In the genomic region with DNA sequence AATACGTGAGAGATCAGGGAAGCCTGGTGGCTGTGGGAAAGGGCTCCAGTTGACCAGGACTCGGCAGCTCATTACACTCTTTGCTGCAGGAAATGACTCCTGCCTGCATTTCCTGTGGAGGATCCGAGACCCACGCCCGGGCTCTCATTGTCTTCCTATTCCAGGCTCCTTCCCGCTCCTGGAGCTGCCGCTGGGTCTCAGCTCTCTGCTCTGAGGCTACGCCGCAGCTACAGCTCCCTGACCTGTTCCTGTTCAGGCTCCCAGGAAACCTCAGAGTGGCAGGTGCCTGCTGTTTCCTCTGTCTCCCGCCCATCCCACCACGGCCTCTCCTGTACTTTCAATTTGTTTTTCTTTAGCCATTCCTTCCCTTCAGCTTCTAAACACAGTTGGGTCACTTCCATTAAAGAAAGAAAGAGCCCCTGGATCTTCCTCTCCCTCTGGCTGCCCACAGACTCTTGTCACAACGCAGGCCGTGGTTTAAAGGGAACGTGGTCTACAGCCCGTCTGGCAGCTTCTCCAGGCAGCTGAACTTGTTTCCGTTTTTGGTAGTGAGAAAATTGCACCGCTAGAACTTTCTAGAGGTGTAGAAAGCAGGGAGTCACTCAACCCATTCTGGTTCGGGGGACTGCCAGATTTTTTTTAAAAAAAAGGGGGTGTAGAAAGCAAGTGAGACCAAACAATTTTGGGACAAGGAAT, we compare ENCODE assay signal across 8 cellular contexts.
A peak's percentile ranks its signal among the peaks of the same experiment; 100 is the strongest.
DNase-seq lines count a peak whose midpoint lies in the region; ATAC-seq and TF ChIP-seq lines count a peak whose summit lies in the region.

No MANE protein-coding gene starts in this region.

- no peaks in the 10 kb centered on the region for H3K27me3 Mint-ChIP-seq in CD8-positive, alpha-beta T cell (ENCODE audit: low read depth)
- H3K27me3 Mint-ChIP-seq in IgD-negative memory B cell, result peaks cover 14% of the 10 kb centered on the region

- peak overlapping the region; percentile 95 for H3K4me3 Mint-ChIP-seq in CD8-positive, alpha-beta T cell
- H3K4me3 Mint-ChIP-seq in IgD-negative memory B cell, result peak overlapping the region; percentile 71 to 97 (median 82)

- peaks cover 17% of the 10 kb centered on the region for H3K4me1 Mint-ChIP-seq in CD8-positive, alpha-beta T cell (ENCODE audit: low read depth)
- H3K4me1 Mint-ChIP-seq in IgD-negative memory B cell, result peaks cover 10 to 13% (median 11%) of the 10 kb centered on the region in 3 donors

- peaks cover 3% of the 10 kb centered on the region for H3K4me1 ChIP-seq in CD8-positive, alpha-beta T cell (ENCODE audit: insufficient read depth, low read length)
- peaks cover 0 to 3% of the 10 kb centered on the region in 2 donors for H3K4me1 ChIP-seq in muscle layer of duodenum (ENCODE audit: control insufficient read depth in 1 of 2, insufficient read depth in 2 of 2, low read length in 2 of 2)

- in situ Hi-C loops in astrocyte of the spinal cord (cut with HindIII; ENCODE audit: low sequenced_read_pairs), result no loop called here

- H3K9me3 Mint-ChIP-seq in CD8-positive, alpha-beta T cell, result no peaks in the 10 kb centered on the region
- no peaks in the 10 kb centered on the region for H3K9me3 Mint-ChIP-seq in IgD-negative memory B cell

- H3K36me3 ChIP-seq in CD8-positive, alpha-beta T cell (ENCODE audit: insufficient read depth, low read length), result no peaks in the 10 kb centered on the region
- no peaks in the 10 kb centered on the region for H3K36me3 ChIP-seq in muscle layer of duodenum (ENCODE audit: control insufficient read depth in 1 of 2, insufficient read depth in 2 of 2, low read length in 2 of 2)

- ATAC-seq in CD8-positive, alpha-beta T cell, result peak; percentile 46
- ATAC-seq in GM21576 (IDR thresholded peaks at IDR 0.05; ENCODE audit: unreplicated experiment) (no peak), HG03354 (IDR thresholded peaks at IDR 0.05; ENCODE audit: poor library complexity, severe bottlenecking, unreplicated experiment) (no peak), GM21381 (IDR thresholded peaks at IDR 0.05; ENCODE audit: unreplicated experiment) (no peak)

- TF ChIP-seq CTCF in CD8-positive, alpha-beta T cell (IDR thresholded peaks at IDR 0.05), result no peak
- no peak for TF ChIP-seq CTCF in astrocyte of the spinal cord (IDR thresholded peaks at IDR 0.05; ENCODE audit: low read depth, low read length)

- no peaks in the 10 kb centered on the region for H3K9me3 ChIP-seq in CD8-positive, alpha-beta T cell (ENCODE audit: low read length)
- H3K9me3 ChIP-seq in muscle layer of duodenum (ENCODE audit: control insufficient read depth in 1 of 2, low read length in 2 of 2), result no peaks in the 10 kb centered on the region

- CTCF ChIA-PET in CD8-positive, alpha-beta T cell (lab: Charles Lee), result interaction anchor here (1.4 kb wide), 1 partner anchor 12 kb away, joined by 5 read pairs; no protein-coding TSS in a partner anchor

- POLR2A ChIA-PET in CD8-positive, alpha-beta T cell (lab: Charles Lee), result interaction anchor here (0.5 to 1.3 kb wide), 4 partner anchors 11 to 971 kb away, joined by 3 to 4 read pairs (median 3); partner anchors contain the start of gene IL6ST

- H3K27ac Mint-ChIP-seq in CD8-positive, alpha-beta T cell, result peak overlapping the region; percentile 64
- H3K27ac Mint-ChIP-seq in IgD-negative memory B cell, result peak overlapping the region in 1 of 3 donors; percentile 93

- H3K27me3 ChIP-seq in CD8-positive, alpha-beta T cell (ENCODE audit: insufficient read depth, low read length), result no peaks in the 10 kb centered on the region
- no peaks in the 10 kb centered on the region for H3K27me3 ChIP-seq in muscle layer of duodenum (ENCODE audit: low read depth, low read length)

- H3K36me3 Mint-ChIP-seq in CD8-positive, alpha-beta T cell, result peaks cover 2% of the 10 kb centered on the region
- no peaks in the 10 kb centered on the region for H3K36me3 Mint-ChIP-seq in IgD-negative memory B cell

- H3K27ac ChIP-seq in CD8-positive, alpha-beta T cell (ENCODE audit: low read depth, low read length), result no peak overlapping the region
- peak overlapping the region; percentile 48 for H3K27ac ChIP-seq in muscle layer of duodenum (ENCODE audit: low read length)

- DNase-seq in CD8-positive, alpha-beta T cell, result peak in 3 of 7 experiments; percentile 24 to 55 (median 25)
- no peak for DNase-seq in astrocyte of the spinal cord (ENCODE audit: low read depth, low spot score)
- DNase-seq in activated CD4-positive, CD25-positive, alpha-beta regulatory T cell (lab: John Stamatoyannopoulos, UW), result no peak

- H3K4me3 ChIP-seq in CD8-positive, alpha-beta T cell (ENCODE audit: low read depth, low read length), result peak overlapping the region; percentile 61
- H3K4me3 ChIP-seq in astrocyte of the spinal cord (ENCODE audit: low read depth, low read length) (peak overlapping the region; percentile 14), muscle layer of duodenum (ENCODE audit: low read depth in 1 of 2, low read length in 2 of 2) (peak overlapping the region; percentile 47 to 51)

- intact Hi-C loops in CD8-positive, alpha-beta T cell (cut with DNase I, micrococcal nuclease), result no loop called here
